Comparison of ENCODE assay signal across 8 cellular contexts in genomic region chrX:110450050-110450449, GRCh38.
DNase-seq lines count a peak whose midpoint lies in the region; ATAC-seq and TF ChIP-seq lines count a peak whose summit lies in the region.

No MANE protein-coding gene starts in this region.

- no peaks in the 10 kb centered on the region for H3K9me3 ChIP-seq in right lobe of liver

- no peaks in the 10 kb centered on the region for H3K36me3 ChIP-seq in right lobe of liver

- DNase-seq in Ammon's horn (ENCODE audit: low spot score) (peak; percentile 85), NCI-H345 (lab: John Stamatoyannopoulos, UW) (peak; percentile 77), coronary artery (ENCODE audit: low spot score) (peak; percentile 75), right lobe of liver (peak; percentile 76 to 82 (median 79))
- DNase-seq in activated CD4-positive, alpha-beta T cell treated with anti-CD3 and anti-CD28 coated beads for 4 hours, result peak; percentile 4 to 55
- peak; percentile 1 to 4 (median 3) for DNase-seq in stimulated activated CD4-positive, alpha-beta T cell treated with anti-CD3 and anti-CD28 coated beads, TNF-alpha, amount 100 ng/mL, for 4 hours (ENCODE audit: low read depth in 3 of 3)

- WGBS in right lobe of liver (ENCODE audit: insufficient coverage, low coverage, low lambda C conversion rate, missing lambda C conversion rate), result 0% methylated on average over 2 of the region's 4 CpGs

- TF ChIP-seq POLR2A in right lobe of liver (IDR thresholded peaks at IDR 0.05), result no peak

- ATAC-seq in GM18870 (IDR thresholded peaks at IDR 0.05; ENCODE audit: unreplicated experiment) (peak; percentile 88), HG03159 (IDR thresholded peaks at IDR 0.05; ENCODE audit: unreplicated experiment) (peak; percentile 89), right lobe of liver (peak; percentile 86 to 93 (median 92))

- peaks cover 0 to 32% (median 3%) of the 10 kb centered on the region in 4 donors for H3K4me1 ChIP-seq in right lobe of liver

- H3K27ac ChIP-seq in coronary artery (no peak overlapping the region), right lobe of liver (peak overlapping the region in 2 of 3 donors; percentile 47 to 74)

- TF ChIP-seq CTCF in coronary artery (IDR thresholded peaks at IDR 0.05) (peak; percentile 44), right lobe of liver (IDR thresholded peaks at IDR 0.05) (peak; percentile 83 to 88 (median 86))

- H3K4me3 ChIP-seq in coronary artery, result no peak overlapping the region
- no peak overlapping the region for H3K4me3 ChIP-seq in right lobe of liver

- intact Hi-C loops in right lobe of liver (cut with DNase I), result loop anchor here (5.0 to 10.0 kb wide), 3 partner anchors 215 to 405 kb away; no protein-coding TSS in a partner anchor

- no peaks in the 10 kb centered on the region for H3K27me3 ChIP-seq in right lobe of liver

Comparison
In these comparisons a context has a peak if more than half of its experiments do, and no peak if none do; other contexts are left out.
1. DNase-seq: peak in every context shown above with its lines; median percentile 85 in Ammon's horn; 79 in right lobe of liver; 77 in NCI-H345; 75 in coronary artery; 30 in activated CD4-positive, alpha-beta T cell treated with anti-CD3 and anti-CD28 coated beads for 4 hours; 3 in stimulated activated CD4-positive, alpha-beta T cell treated with anti-CD3 and anti-CD28 coated beads, TNF-alpha, amount 100 ng/mL, for 4 hours.
2. H3K27ac ChIP-seq: peak in right lobe of liver (2 of 3); none in coronary artery (0 of 2).
3. Peak in every context shown above with its lines, with median percentiles within 50 percentile points of each other: ATAC-seq.